In genomic region chr11:35235944-35236666, GRCh38 we compare ENCODE assay signal across 8 cellular contexts.
DNase-seq lines count a peak whose midpoint lies in the region; ATAC-seq and TF ChIP-seq lines count a peak whose summit lies in the region.
"Had no signal": no experiment of that assay in that cellular context is flagged by ENCODE, and none has a peak within 500 bp of the region (broad histone marks: within the 10 kb centered on the region; RNA-seq: fewer than 3 reads in every experiment).

No MANE protein-coding gene starts in this region.

- H3K4me1 ChIP-seq in aorta (ENCODE audit: control insufficient read depth in 1 of 2, insufficient read depth in 2 of 2, low read length in 2 of 2) = no peaks in the 10 kb centered on the region

- TF ChIP-seq CTCF in fibroblast of the aortic adventitia (IDR thresholded peaks at IDR 0.05; ENCODE audit: insufficient read depth, low read length) = no peak

- H3K36me3 ChIP-seq in aorta (ENCODE audit: control insufficient read depth in 1 of 2, insufficient read depth in 2 of 2, low read length in 1 of 2) = no peaks in the 10 kb centered on the region

- intact Hi-C loops in aorta (cut with DNase I) = no loop called here

- no peak overlapping the region for H3K4me3 ChIP-seq in fibroblast of the aortic adventitia (ENCODE audit: low read depth, low read length)
- H3K4me3 ChIP-seq in aorta (ENCODE audit: low read length in 2 of 2) = no peak overlapping the region

- DNase-seq in OCI-M1 (lab: John Stamatoyannopoulos, UW) (peak; percentile 19), fibroblast of the aortic adventitia (ENCODE audit: low read depth) (peak; percentile 25), aorta (no peak)
- DNase-seq in activated CD8-positive, alpha-beta memory T cell treated with anti-CD3 and anti-CD28 coated beads, Interleukin-2, amount 50 U/mL, for 48 hours = peak; percentile 65
- peak; percentile 41 for DNase-seq in stimulated activated naive CD4-positive, alpha-beta T cell treated with Interleukin-2 at 50 U/mL for 16 hours (lab: John Stamatoyannopoulos, UW)
- DNase-seq: naive B cell had no signal

- H3K9me3 ChIP-seq in aorta (ENCODE audit: control insufficient read depth, low read length) = peaks cover 2% of the 10 kb centered on the region

- H3K27ac ChIP-seq in aorta (ENCODE audit: low read depth in 1 of 2, low read length in 2 of 2) = peak overlapping the region in 1 of 2 donors; percentile 2

- H3K27me3 ChIP-seq in aorta (ENCODE audit: control insufficient read depth in 1 of 2, insufficient read depth in 2 of 2, low read length in 1 of 2) = no peaks in the 10 kb centered on the region

- ATAC-seq in GM19035 (IDR thresholded peaks at IDR 0.05; ENCODE audit: unreplicated experiment) = no peak
- ATAC-seq in aorta (ENCODE audit: low FRiP score) = no peak
- no peak for ATAC-seq in HG03354 (IDR thresholded peaks at IDR 0.05; ENCODE audit: poor library complexity, severe bottlenecking, unreplicated experiment)

- 93% methylated on average over 4 of the region's 4 CpGs for WGBS in aorta, 2 donors

Comparison
In these comparisons a context has a peak if more than half of its experiments do, and no peak if none do; other contexts are left out.
1. DNase-seq: peak in OCI-M1 (single experiment), activated CD8-positive, alpha-beta memory T cell treated with anti-CD3 and anti-CD28 coated beads, Interleukin-2, amount 50 U/mL, for 48 hours (single experiment), fibroblast of the aortic adventitia (single experiment) and stimulated activated naive CD4-positive, alpha-beta T cell treated with Interleukin-2 at 50 U/mL for 16 hours (single experiment); none in aorta (0 of 2).